In genomic region chr10:21715531-21716195, GRCh38 we compare ENCODE assay signal across 1 cellular context.
TF ChIP-seq lines count a peak whose summit lies in the region.

No MANE protein-coding gene starts in this region.

TF ChIP-seq in WTC11, 78 proteins besides CTCF, POLR2A, EP300 and RAD21 (continued from another document):
- no peak for TF ChIP-seq PRDM15 (CRISPR knock-in tag; IDR thresholded peaks at IDR 0.05)
TF ChIP-seq in WTC11: peak in this region for 0.
